Comparison of ENCODE assay signal across 10 cellular contexts in genomic region chr16:74603848-74604247, GRCh38. TPM values are rescaled to one million over a fixed set of nuclear protein-coding genes. Genes with fewer than 3 reads are reported as not detected.
DNase-seq lines count a peak whose midpoint lies in the region; TF ChIP-seq lines count a peak whose summit lies in the region.
"Had no signal": no experiment of that assay in that cellular context is flagged by ENCODE, and none has a peak within 500 bp of the region (broad histone marks: within the 10 kb centered on the region; RNA-seq: fewer than 3 reads in every experiment).

No MANE protein-coding gene starts in this region.

- WGBS in GM23248 (ENCODE audit: low coverage in 1 of 2, low lambda C conversion rate in 2 of 2, missing lambda C conversion rate in 2 of 2), 2 experiments: 46 to 57% methylated on average over 4 of the region's 4 CpGs

- 0 out of 2 replicates have a peak overlapping the region, but pooled peaks have one; percentile 18 for H3K9ac ChIP-seq in GM23248
- no peak overlapping the region for H3K9ac ChIP-seq in OCI-LY1 (ENCODE audit: low read length)

- no peaks in the 10 kb centered on the region for H3K9me3 ChIP-seq in GM23248 (ENCODE audit: low read depth)
- no peaks in the 10 kb centered on the region for H3K9me3 ChIP-seq in OCI-LY1 (ENCODE audit: low read length)
- H3K9me3 ChIP-seq in osteoblast (ENCODE audit: low read depth, low read length): no peaks in the 10 kb centered on the region
- H3K9me3 ChIP-seq: heart right ventricle had no signal

- no peak for TF ChIP-seq CTCF in OCI-LY1 (IDR thresholded peaks at IDR 0.05; ENCODE audit: low read length)
- TF ChIP-seq CTCF in osteoblast (IDR thresholded peaks at IDR 0.05; ENCODE audit: extremely low read depth, low read depth, low read length): no peak

- H3K79me2 ChIP-seq in GM23248 (ENCODE audit: insufficient read depth) (peaks cover 78% of the 10 kb centered on the region), OCI-LY1 (ENCODE audit: insufficient read depth, low read length) (peaks cover 66% of the 10 kb centered on the region), osteoblast (ENCODE audit: insufficient read depth, low read length) (peaks cover 79% of the 10 kb centered on the region)

- H4K20me1 ChIP-seq in GM23248 (ENCODE audit: insufficient read depth): peaks cover 18% of the 10 kb centered on the region
- no peaks in the 10 kb centered on the region for H4K20me1 ChIP-seq in OCI-LY1 (ENCODE audit: insufficient read depth, low read length)
- peaks cover 47% of the 10 kb centered on the region for H4K20me1 ChIP-seq in osteoblast (ENCODE audit: insufficient read depth, low read length)

- H3F3A ChIP-seq in GM23248 (ENCODE audit: insufficient read depth) (peaks cover 23% of the 10 kb centered on the region), OCI-LY1 (ENCODE audit: insufficient read depth, low read length) (0 out of 2 replicates have a peak, but pooled peaks cover 4% of the 10 kb centered on the region)

- H3K27ac ChIP-seq in GM23248: no peak overlapping the region
- no peak overlapping the region for H3K27ac ChIP-seq in OCI-LY1 (ENCODE audit: low read depth, low read length, poor library complexity, severe bottlenecking)
- no peak overlapping the region for H3K27ac ChIP-seq in osteoblast (ENCODE audit: low read depth, low read length)
- H3K27ac ChIP-seq: brain microvascular endothelial cell had no signal

- peak; percentile 36 for DNase-seq in GM23248
- peak; percentile 61 for DNase-seq in dermis blood vessel endothelial cell
- DNase-seq in osteoblast (ENCODE audit: insufficient read length, low spot score, missing footprints): no peak
- no peak for DNase-seq in globus pallidus (ENCODE audit: low spot score)
- DNase-seq in DMS79 (lab: John Stamatoyannopoulos, UW): no peak
- no peak for DNase-seq in NCI-H1105 (lab: John Stamatoyannopoulos, UW)
- DNase-seq: brain microvascular endothelial cell, DMS79 treated with DMSO at 0.1 percent for 48 hours, heart right ventricle had no signal

- H3K9me2 ChIP-seq in GM23248 (ENCODE audit: insufficient read depth) (no peaks in the 10 kb centered on the region), OCI-LY1 (ENCODE audit: low read depth, low read length) (no peaks in the 10 kb centered on the region)

- no peaks in the 10 kb centered on the region for H3K36me3 ChIP-seq in GM23248 (ENCODE audit: low read depth)
- peaks cover 3% of the 10 kb centered on the region; the same call in 1 of the 2 replicates for H3K36me3 ChIP-seq in OCI-LY1 (ENCODE audit: insufficient read depth, low read length)
- H3K36me3 ChIP-seq in osteoblast (ENCODE audit: insufficient read depth, low read length): no peaks in the 10 kb centered on the region
- H3K36me3 ChIP-seq: brain microvascular endothelial cell had no signal

- H3K4me2 ChIP-seq in GM23248 (ENCODE audit: unreplicated experiment) (peak overlapping the region; percentile 89), OCI-LY1 (ENCODE audit: low read length) (peak overlapping the region; percentile 75; the same call in 1 of the 2 replicates), osteoblast (ENCODE audit: insufficient read depth, low read length) (peak overlapping the region; percentile 91)

- in situ Hi-C loops in GM23248 (cut with MboI): loop anchor here (25.0 kb wide), 1 partner anchor 292 kb away; no protein-coding TSS in a partner anchor

- H3K27me3 ChIP-seq in GM23248 (replicated peaks; ENCODE audit: insufficient read depth) (no peaks in the 10 kb centered on the region), OCI-LY1 (ENCODE audit: insufficient read depth, low read length) (no peaks in the 10 kb centered on the region), osteoblast (ENCODE audit: insufficient read depth, low read length) (no peaks in the 10 kb centered on the region)
- H3K27me3 ChIP-seq: brain microvascular endothelial cell, heart right ventricle had no signal

- H3K4me1 ChIP-seq in GM23248 (ENCODE audit: insufficient read depth) (peaks cover 25% of the 10 kb centered on the region), OCI-LY1 (ENCODE audit: insufficient read depth, low read length, severe bottlenecking) (peaks cover 43% of the 10 kb centered on the region), osteoblast (ENCODE audit: insufficient read depth, low read length) (peaks cover 27% of the 10 kb centered on the region)

- no peak overlapping the region for H2AFZ ChIP-seq in GM23248
- no peak overlapping the region for H2AFZ ChIP-seq in OCI-LY1 (ENCODE audit: low read length)
- H2AFZ ChIP-seq in osteoblast (ENCODE audit: low read length): no peak overlapping the region

- H3K4me3 ChIP-seq in GM23248 (peak overlapping the region; percentile 93; the same call in 1 of the 2 replicates), OCI-LY1 (ENCODE audit: low read depth, low read length, poor library complexity, severe bottlenecking) (no peak overlapping the region), osteoblast (ENCODE audit: insufficient read depth, low read length) (no peak overlapping the region)

RNA-seq across cellular contexts. Expression of gene GLG1, which starts 3.1 kb away (rescaled TPM):
- 129 and 136 TPM in 2 replicates for total RNA-seq in GM23248 (2014; rRNA removed; shearing (Covaris generic))
- polyA plus RNA-seq in GM23248 (2016; fragmentation: Nextera tagmentation; extraction: Ambion mirVana): 139 and 145 TPM in 2 replicates
- 104 and 225 TPM in 2 replicates for total RNA-seq in dermis blood vessel endothelial cell
- total RNA-seq in osteoblast: 191 and 215 TPM in 2 replicates

Comparison
In these comparisons a context has a peak if more than half of its experiments do, and no peak if none do; other contexts are left out.
1. DNase-seq: peak in GM23248 (single experiment) and dermis blood vessel endothelial cell (single experiment); none in osteoblast (single experiment), globus pallidus (single experiment), DMS79 (single experiment) and NCI-H1105 (single experiment).
2. Peak in every context shown above with its lines, with median percentiles within 50 percentile points of each other: H3K4me2 ChIP-seq.